Comparison of ENCODE assay signal across 12 cellular contexts in the genomic region with DNA sequence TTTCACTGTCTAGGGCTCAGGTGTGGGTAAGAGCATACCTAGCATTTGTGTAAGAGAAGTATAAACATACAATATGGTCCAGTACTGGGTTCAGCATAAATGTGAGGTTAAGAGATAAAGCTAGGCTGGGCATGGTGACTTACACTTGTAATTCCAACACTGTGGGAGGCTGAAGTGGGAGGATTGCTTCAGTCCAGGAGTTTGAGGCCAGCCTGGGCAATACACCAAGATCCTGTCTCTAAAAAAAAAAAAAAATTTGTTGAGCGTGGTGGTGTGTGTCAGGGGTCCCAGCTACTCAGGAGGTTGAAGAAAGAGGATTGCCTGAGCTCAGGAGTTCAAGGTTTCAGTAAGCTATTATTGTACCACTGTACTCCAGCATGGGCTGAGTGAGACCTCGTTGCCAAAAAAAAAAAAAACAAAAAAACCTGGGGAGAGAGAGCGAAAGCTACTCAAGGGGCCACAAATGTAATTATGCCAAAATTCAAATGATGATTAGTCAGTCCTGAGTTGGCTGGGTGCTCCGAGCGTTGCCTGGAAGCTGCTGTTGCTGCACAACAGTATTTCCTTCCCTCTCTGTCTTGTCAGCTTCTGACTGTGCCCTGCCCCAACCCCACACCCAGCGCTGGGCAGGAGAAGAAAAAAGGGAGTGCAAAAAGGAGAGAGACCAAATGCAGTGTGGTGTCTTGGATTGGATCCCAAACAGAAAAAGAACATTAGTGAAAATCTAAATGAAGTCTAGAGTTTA. TPM values are rescaled to one million over a fixed set of nuclear protein-coding genes. Genes with fewer than 3 reads are reported as not detected.
DNase-seq lines count a peak whose midpoint lies in the region; ATAC-seq, FAIRE-seq and TF ChIP-seq lines count a peak whose summit lies in the region.
"Had no signal": no experiment of that assay in that cellular context is flagged by ENCODE, and none has a peak within 500 bp of the region (broad histone marks: within the 10 kb centered on the region; RNA-seq: fewer than 3 reads in every experiment).

No MANE protein-coding gene starts in this region.

- no peak overlapping the region for H4K91ac ChIP-seq in mesenchymal stem cell (ENCODE audit: low read length)

- no peak overlapping the region for H2BK15ac ChIP-seq in mesenchymal stem cell (ENCODE audit: low read depth, poor library complexity, severe bottlenecking)

- WGBS in mesenchymal stem cell = 76% methylated on average over 6 of the region's 6 CpGs

- H3K27me3 ChIP-seq in mesenchymal stem cell (ENCODE audit: control insufficient read depth in 1 of 2, insufficient read depth in 1 of 2, low read length in 2 of 2) = no peaks in the 10 kb centered on the region
- H3K27me3 ChIP-seq: suprapubic skin had no signal

- H3K9me3 ChIP-seq in mesenchymal stem cell (ENCODE audit: control insufficient read depth, low read length) (no peaks in the 10 kb centered on the region), kidney (ENCODE audit: control insufficient read depth in 1 of 2, low read length in 2 of 2) (no peaks in the 10 kb centered on the region)
- H3K9me3 ChIP-seq: suprapubic skin had no signal

- no peak overlapping the region for H2AK5ac ChIP-seq in mesenchymal stem cell (ENCODE audit: low read length, severe bottlenecking)

- H3K9ac ChIP-seq in mesenchymal stem cell (ENCODE audit: low read length) (peak overlapping the region; percentile 86), kidney (ENCODE audit: low read length in 2 of 2) (no peak overlapping the region)
- H3K9ac ChIP-seq: parathyroid adenoma had no signal

- H3K79me1 ChIP-seq in mesenchymal stem cell (replicated peaks; ENCODE audit: low read length, poor library complexity, severe bottlenecking) = peaks cover 22% of the 10 kb centered on the region

- intact Hi-C loops in kidney (cut with DNase I) = no loop called here

- no peak for ATAC-seq in HG03378 (IDR thresholded peaks at IDR 0.05; ENCODE audit: unreplicated experiment)

- no peak overlapping the region for H3K14ac ChIP-seq in mesenchymal stem cell (ENCODE audit: low read length in 2 of 2)

- no peak overlapping the region for H2BK12ac ChIP-seq in mesenchymal stem cell (ENCODE audit: low read length in 2 of 2)

- no peak for FAIRE-seq in kidney (lab: Jason Lieb, UNC)

- no peak overlapping the region for H2BK5ac ChIP-seq in mesenchymal stem cell (ENCODE audit: low read depth, low read length, poor library complexity, severe bottlenecking)

- no peak overlapping the region for H4K8ac ChIP-seq in mesenchymal stem cell (ENCODE audit: low read length)

- no peak overlapping the region for H3K4ac ChIP-seq in mesenchymal stem cell (ENCODE audit: low read depth in 1 of 2, low read length in 2 of 2)

- H3K4me1 ChIP-seq in mesenchymal stem cell (ENCODE audit: control insufficient read depth, insufficient read depth, low read depth, low read length) (peaks cover 4% of the 10 kb centered on the region), kidney (ENCODE audit: control insufficient read depth in 1 of 2, insufficient read depth in 1 of 2, low read depth in 1 of 2, low read length in 2 of 2) (no peaks in the 10 kb centered on the region)
- H3K4me1 ChIP-seq: parathyroid adenoma had no signal

- H2BK120ac ChIP-seq in mesenchymal stem cell (ENCODE audit: low read depth, low read length) = no peak overlapping the region

- TF ChIP-seq CTCF in AG09319 (IDR thresholded peaks at IDR 0.05; ENCODE audit: low read depth, low read length) (no peak), kidney (IDR thresholded peaks at IDR 0.05; ENCODE audit: borderline replicate concordance, extremely low read depth, insufficient read depth) (no peak)

- H3K4me3 ChIP-seq in mesenchymal stem cell (ENCODE audit: insufficient read depth in 1 of 2, low read depth in 1 of 2, low read length in 2 of 2) (peak overlapping the region in 1 of 2 experiments; percentile 11), kidney (ENCODE audit: low read length in 2 of 2) (no peak overlapping the region)
- H3K4me3 ChIP-seq: suprapubic skin had no signal

- no peak overlapping the region for H3K23ac ChIP-seq in mesenchymal stem cell (ENCODE audit: low read length in 2 of 2)

- no peak overlapping the region for H3K4me2 ChIP-seq in mesenchymal stem cell (ENCODE audit: low read length, poor library complexity, severe bottlenecking)

- no peak overlapping the region for H3K18ac ChIP-seq in mesenchymal stem cell (ENCODE audit: low read depth in 1 of 2, low read length in 2 of 2)

- peaks cover 45 to 67% of the 10 kb centered on the region in 2 experiments for H3K36me3 ChIP-seq in mesenchymal stem cell (ENCODE audit: control insufficient read depth in 1 of 2, insufficient read depth in 2 of 2, low read depth in 1 of 2, low read length in 2 of 2)
- H3K36me3 ChIP-seq in kidney (ENCODE audit: control insufficient read depth in 1 of 2, insufficient read depth in 2 of 2, low read length in 2 of 2) = peaks cover 55 to 64% of the 10 kb centered on the region in 2 donors

- peak; percentile 63 for DNase-seq in AG09319 (ENCODE audit: extremely low read depth, low read depth)
- peak; percentile 80 for DNase-seq in LHCN-M2 (ENCODE audit: low read depth)
- peak in 22 of 61 donors; percentile 3 to 75 (median 22) for DNase-seq in caudate nucleus (lab: John Stamatoyannopoulos, UW)
- DNase-seq in mesenchymal stem cell = no peak
- no peak for DNase-seq in kidney
- DNase-seq in UCSD-AML1 (lab: John Stamatoyannopoulos, UW; ENCODE audit: unreplicated experiment) = no peak
- no peak for DNase-seq in NOMO-1 treated with DMSO at 0.1 percent for 48 hours (lab: John Stamatoyannopoulos, UW; ENCODE audit: unreplicated experiment)
- DNase-seq: activated CD4-positive, alpha-beta T cell treated with anti-CD3 and anti-CD28 coated beads, Interleukin-2, amount 10 ng/mL, durations not matched to agents 7 days and 5 days; NCI-H510A had no signal

- H3K27ac ChIP-seq in caudate nucleus (ENCODE audit: low read depth, low read length) (peak overlapping the region; percentile 45), mesenchymal stem cell (ENCODE audit: low read length, poor library complexity, severe bottlenecking) (no peak overlapping the region), kidney (ENCODE audit: low read depth in 2 of 2, low read length in 2 of 2) (no peak overlapping the region)
- H3K27ac ChIP-seq: parathyroid adenoma, suprapubic skin had no signal

- H2AFZ ChIP-seq in mesenchymal stem cell (ENCODE audit: low read depth, low read length) = no peak overlapping the region
- H2AFZ ChIP-seq: parathyroid adenoma had no signal

RNA-seq across cellular contexts. Expression of a gene that starts 24.0 kb away (rescaled TPM):
- total RNA-seq in LHCN-M2 (2014; rRNA removed) (40.3 and 45.0 TPM in 2 replicates), kidney (35.6 TPM)
- 28.3 TPM for polyA plus RNA-seq in LHCN-M2 (2012)
- 12.7 TPM for polyA plus RNA-seq in mesenchymal stem cell (2013, experiment 1 of 2)
- 13.0 TPM for polyA plus RNA-seq in mesenchymal stem cell (2013, experiment 2 of 2)
- 17.3 TPM for polyA plus RNA-seq in kidney (ENCODE audit: insufficient read depth, low read depth, low replicate concordance)

RNA-seq across cellular contexts. Expression of a gene that starts 42.7 kb away (rescaled TPM):
- total RNA-seq in LHCN-M2 (2014; rRNA removed) (41.4 and 47.6 TPM in 2 replicates), kidney (15.7 TPM)
- polyA plus RNA-seq in LHCN-M2 (2012) = 63.4 TPM
- 64.8 TPM for polyA plus RNA-seq in mesenchymal stem cell (2013, experiment 1 of 2)
- 62.8 TPM for polyA plus RNA-seq in mesenchymal stem cell (2013, experiment 2 of 2)
- polyA plus RNA-seq in kidney (ENCODE audit: insufficient read depth, low read depth, low replicate concordance) = 63.5 TPM

Comparison
In these comparisons a context has a peak if more than half of its experiments do, and no peak if none do; other contexts are left out.
1. DNase-seq: peak in AG09319 (single experiment) and LHCN-M2 (single experiment); none in mesenchymal stem cell (single experiment), kidney (single experiment), UCSD-AML1 (single experiment) and NOMO-1 treated with DMSO at 0.1 percent for 48 hours (single experiment).